ENCODE assay signal across 20 cellular contexts in genomic region chr16:85266857-85267256, GRCh38.
DNase-seq lines count a peak whose midpoint lies in the region; TF ChIP-seq lines count a peak whose summit lies in the region.
"Had no signal": no experiment of that assay in that cellular context is flagged by ENCODE, and none has a peak within 500 bp of the region (broad histone marks: within the 10 kb centered on the region; RNA-seq: fewer than 3 reads in every experiment).

No MANE protein-coding gene starts in this region.

- DNase-seq in NCI-H82 (lab: John Stamatoyannopoulos, UW), result peak; percentile 15
- no peak for DNase-seq in NCI-H82 treated with DMSO at 0.1 percent for 48 hours (lab: John Stamatoyannopoulos, UW; ENCODE audit: unreplicated experiment)
- DNase-seq in NT2/D1 (ENCODE audit: low read depth, low spot score), result no peak
- DNase-seq in WERI-Rb-1, result peak; percentile 37
- no peak for DNase-seq in NCI-H524 treated with DMSO at 0.1 percent for 48 hours (lab: John Stamatoyannopoulos, UW)
- DNase-seq in GM13977 (ENCODE audit: low spot score), result no peak
- no peak for DNase-seq in substantia nigra (lab: John Stamatoyannopoulos, UW)
- DNase-seq in KBM-7, result no peak
- DNase-seq: Calu3; Karpas-422; NCI-H1092; NCI-H1417 treated with DMSO at 0.1 percent for 48 hours; NCI-H187 treated with DMSO at 0.1 percent for 48 hours; NCI-H2107; NCI-H226; NCI-H510A; NCI-H748 treated with DMSO at 0.1 percent for 48 hours; NK-92 treated with Interleukin-12 subunit alpha and Interleukin-12 subunit beta, amount 100 ng/mL, for 24 hours; PC-9 had no signal

- peaks cover 11% of the 10 kb centered on the region for H3K36me3 ChIP-seq in NT2/D1 (ENCODE audit: insufficient read depth, insufficient read length, low read length)
- no peaks in the 10 kb centered on the region for H3K36me3 ChIP-seq in WERI-Rb-1
- H3K36me3 ChIP-seq: SJSA1 had no signal

- no peak for TF ChIP-seq CTCF in WERI-Rb-1 (IDR thresholded peaks at IDR 0.05; ENCODE audit: low read depth, low read length)
- TF ChIP-seq CTCF in GM13977 (IDR thresholded peaks at IDR 0.05; ENCODE audit: extremely low read depth, insufficient read depth, missing control alignments), result no peak

- in situ Hi-C loops in GM13977 (cut with MboI; ENCODE audit: low pct_unique_long_range_greater_than_20kb, low sequenced_read_pairs, unreplicated experiment), result no loop called here
- in situ Hi-C loops in KBM-7 (cut with MboI; ENCODE audit: low pct_unique_long_range_greater_than_20kb, low sequenced_read_pairs), result no loop called here

- no peaks in the 10 kb centered on the region for H3K27me3 ChIP-seq in NT2/D1 (ENCODE audit: insufficient read depth, insufficient read length)
- H3K27me3 ChIP-seq in WERI-Rb-1 (ENCODE audit: insufficient read depth, low read depth, severe bottlenecking), result no peaks in the 10 kb centered on the region
- H3K27me3 ChIP-seq: SJSA1 had no signal

- H3K27ac ChIP-seq in WERI-Rb-1, result peak overlapping the region; percentile 50; the same call in 1 of the 2 replicates
- no peak overlapping the region for H3K27ac ChIP-seq in substantia nigra (ENCODE audit: low read depth, low read length, poor library complexity, severe bottlenecking)
- H3K27ac ChIP-seq: PC-9, SJSA1 had no signal

- H3K9me3 ChIP-seq in NT2/D1 (ENCODE audit: insufficient read depth, low read length) (no peaks in the 10 kb centered on the region), WERI-Rb-1 (ENCODE audit: severe bottlenecking) (no peaks in the 10 kb centered on the region)
- H3K9me3 ChIP-seq: SJSA1 had no signal

- no peak overlapping the region for H3K4me3 ChIP-seq in NT2/D1 (ENCODE audit: insufficient read length, low read depth)
- H3K4me3 ChIP-seq in WERI-Rb-1 (ENCODE audit: low read depth, low read length), result no peak overlapping the region
- H3K4me3 ChIP-seq: PC-9, SJSA1 had no signal

- peaks cover 8% of the 10 kb centered on the region for H3K4me1 ChIP-seq in NT2/D1 (ENCODE audit: insufficient read depth, insufficient read length)
- H3K4me1 ChIP-seq: SJSA1 had no signal

- peak overlapping the region; percentile 47 for H3K9ac ChIP-seq in NT2/D1 (ENCODE audit: insufficient read length, low read depth)

Comparison
In these comparisons a context has a peak if more than half of its experiments do, and no peak if none do; other contexts are left out.
1. DNase-seq: peak in NCI-H82 (single experiment) and WERI-Rb-1 (single experiment); none in NCI-H82 treated with DMSO at 0.1 percent for 48 hours (single experiment), NT2/D1 (single experiment), NCI-H524 treated with DMSO at 0.1 percent for 48 hours (single experiment), GM13977 (single experiment), substantia nigra (0 of 49) and KBM-7 (single experiment).